Comparison of ENCODE assay signal across 8 cellular contexts in the genomic region with DNA sequence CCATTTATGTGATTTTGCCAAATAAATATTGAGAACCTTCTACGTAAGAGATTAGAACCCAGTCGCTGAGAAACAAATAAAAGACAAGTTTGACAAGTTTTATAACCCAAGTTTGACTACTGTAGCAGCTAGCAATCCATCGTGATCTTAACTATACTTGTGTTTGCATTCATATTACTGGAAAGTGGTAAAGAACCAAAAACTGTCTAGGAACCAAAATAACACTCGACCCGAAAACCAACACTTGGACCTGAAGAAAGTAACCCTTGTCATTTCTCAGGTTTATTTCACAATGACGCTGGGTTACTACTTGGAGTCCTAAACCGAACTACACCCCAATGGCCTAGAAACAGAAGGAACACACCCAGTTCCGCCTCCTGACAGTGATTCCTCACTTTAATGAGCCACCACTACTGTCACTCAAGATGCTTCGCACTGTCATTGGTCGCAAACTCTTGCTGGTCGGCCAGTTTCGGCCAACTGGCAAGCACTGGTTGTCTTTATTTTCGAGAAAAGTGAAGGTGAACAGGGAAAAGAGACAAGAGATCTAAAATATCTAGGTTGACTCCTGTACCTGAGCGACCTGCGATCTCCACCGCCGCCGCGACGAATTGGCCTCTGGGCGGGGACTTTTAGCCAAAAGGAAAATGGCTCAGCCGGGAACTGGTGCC. TPM values are rescaled to one million over a fixed set of nuclear protein-coding genes. Genes with fewer than 3 reads are reported as not detected.
DNase-seq lines count a peak whose midpoint lies in the region; ATAC-seq, FAIRE-seq and TF ChIP-seq lines count a peak whose summit lies in the region.

No MANE protein-coding gene starts in this region.

- no peaks in the 10 kb centered on the region for H4K20me1 ChIP-seq in astrocyte (ENCODE audit: insufficient read depth, low read length)

- no peaks in the 10 kb centered on the region for H3K27me3 Mint-ChIP-seq in astrocyte (ENCODE audit: low read depth, unreplicated experiment)

- H3K9me3 Mint-ChIP-seq in astrocyte (ENCODE audit: unreplicated experiment): no peaks in the 10 kb centered on the region

- peaks cover 9% of the 10 kb centered on the region for H3K4me1 Mint-ChIP-seq in astrocyte (ENCODE audit: low read depth, unreplicated experiment)

- peaks cover 74% of the 10 kb centered on the region for H3K79me2 ChIP-seq in astrocyte (ENCODE audit: insufficient read depth, low read length)

- no peak for TF ChIP-seq POLR2A in GM18505 (IDR thresholded peaks at IDR 0.05; ENCODE audit: borderline replicate concordance, extremely low read depth, insufficient read depth, insufficient read length)

- peaks cover 4% of the 10 kb centered on the region for H3K36me3 Mint-ChIP-seq in astrocyte (ENCODE audit: low read depth, unreplicated experiment)

- FAIRE-seq in astrocyte (lab: Jason Lieb, UNC) (peak; percentile 92), urothelium cell line (lab: Jason Lieb, UNC) (peak; percentile 44)

- H3K27me3 ChIP-seq in astrocyte (ENCODE audit: insufficient read depth, low read length): no peaks in the 10 kb centered on the region
- H3K27me3 ChIP-seq in right cardiac atrium (ENCODE audit: control insufficient read depth, insufficient read depth): no peaks in the 10 kb centered on the region
- H3K27me3 ChIP-seq in psoas muscle (ENCODE audit: insufficient read depth in 3 of 3, low read length in 2 of 3): no peaks in the 10 kb centered on the region

- H3K4me3 ChIP-seq in astrocyte (ENCODE audit: insufficient read depth, low read depth, low read length): peak overlapping the region; percentile 98
- H3K4me3 ChIP-seq in right cardiac atrium (ENCODE audit: low read length): peak overlapping the region; percentile 92
- peak overlapping the region; percentile 94 for H3K4me3 ChIP-seq in psoas muscle

- DNase-seq in NCI-H2029 (lab: John Stamatoyannopoulos, UW) (peak; percentile 80), T-helper 9 cell (peak; percentile 64), astrocyte (ENCODE audit: low read depth) (peak; percentile 94), right cardiac atrium (peak; percentile 77 to 85 (median 82)), psoas muscle (peak; percentile 71 to 83), urothelium cell line (ENCODE audit: low spot score) (peak; percentile 78)

- peak; percentile 98 for ATAC-seq in GM18505 (IDR thresholded peaks at IDR 0.05; ENCODE audit: unreplicated experiment)
- peak; percentile 97 for ATAC-seq in HG02981 (IDR thresholded peaks at IDR 0.05; ENCODE audit: unreplicated experiment)
- ATAC-seq in right cardiac atrium: peak; percentile 99
- ATAC-seq in psoas muscle: peak; percentile 97 to 98 (median 98)

- peak overlapping the region; percentile 98 for H2AFZ ChIP-seq in astrocyte (ENCODE audit: low read depth, low read length)

- H3K4me1 ChIP-seq in astrocyte (ENCODE audit: insufficient read depth, low read length) (no peaks in the 10 kb centered on the region), right cardiac atrium (ENCODE audit: control insufficient read depth, insufficient read depth, low read length) (no peaks in the 10 kb centered on the region), psoas muscle (peaks cover 46% of the 10 kb centered on the region)

- H3K27ac Mint-ChIP-seq in astrocyte (ENCODE audit: unreplicated experiment): peak overlapping the region; percentile 100

- H3K9ac ChIP-seq in astrocyte (ENCODE audit: low read length): peak overlapping the region; percentile 97

- peak overlapping the region; percentile 99 for H3K27ac ChIP-seq in astrocyte (ENCODE audit: low read depth, low read length)
- H3K27ac ChIP-seq in right cardiac atrium (ENCODE audit: low read length): peak overlapping the region; percentile 99
- peak overlapping the region; percentile 100 for H3K27ac ChIP-seq in psoas muscle

- no peak for TF ChIP-seq CTCF in astrocyte (IDR thresholded peaks at IDR 0.05; ENCODE audit: insufficient read depth, low read depth, low read length)
- TF ChIP-seq CTCF in psoas muscle (IDR thresholded peaks at IDR 0.05): no peak

- no peaks in the 10 kb centered on the region for H3K9me3 ChIP-seq in astrocyte (ENCODE audit: insufficient read depth, low read depth, low read length)
- no peaks in the 10 kb centered on the region for H3K9me3 ChIP-seq in right cardiac atrium (ENCODE audit: control insufficient read depth, low read length)
- no peaks in the 10 kb centered on the region for H3K9me3 ChIP-seq in psoas muscle

- H3K36me3 ChIP-seq in astrocyte (ENCODE audit: insufficient read depth, low read length) (no peaks in the 10 kb centered on the region), psoas muscle (ENCODE audit: insufficient read depth in 1 of 2, low read depth in 1 of 2) (no peaks in the 10 kb centered on the region)

- under 1% methylated on average over 22 of the region's 22 CpGs for WGBS in right cardiac atrium
- WGBS in psoas muscle, 3 donors: 0 to 1% (median 0%) methylated on average over 22 of the region's 22 CpGs

- peak overlapping the region; percentile 97 for H3K4me3 Mint-ChIP-seq in astrocyte (ENCODE audit: unreplicated experiment)

- peak overlapping the region; percentile 86 for H3K4me2 ChIP-seq in astrocyte (ENCODE audit: low read length)

- intact Hi-C loops in right cardiac atrium (cut with DNase I) (no loop called here), psoas muscle (cut with DNase I) (no loop called here)

RNA-seq across cellular contexts. Expression of gene FBXO8, which starts 0.5 kb away (rescaled TPM):
- total RNA-seq in astrocyte (11.9 and 13.1 TPM in 2 replicates), right cardiac atrium (10 to 100 TPM; 27.2 to 32.0 (median 30.0) TPM), psoas muscle (10 to 100 TPM in 2 of 4 donors, 1 to 10 TPM in 2; 7.2 to 11.9 (median 9.9) TPM)
- polyA plus RNA-seq in right cardiac atrium (22.5 TPM), psoas muscle (10 to 100 TPM in 2 of 3 donors, 1 to 10 TPM in 1; 9.3 to 21.4 (median 10.2) TPM)

RNA-seq across cellular contexts. Expression of gene CEP44, which starts 0.7 kb away (rescaled TPM):
- total RNA-seq in astrocyte: 11.5 and 12.0 TPM in 2 replicates
- 10 to 100 TPM; 14.6 to 20.0 (median 19.6) TPM for total RNA-seq in right cardiac atrium
- polyA plus RNA-seq in right cardiac atrium: 8.2 TPM
- 1 to 10 TPM; 5.4 to 8.1 (median 7.4) TPM for total RNA-seq in psoas muscle
- polyA plus RNA-seq in psoas muscle: 1 to 10 TPM; 3.4 to 7.7 (median 3.7) TPM

Comparison
In these comparisons a context has a peak if more than half of its experiments do, and no peak if none do; other contexts are left out.
1. Peak in every context shown above with its lines: DNase-seq, ATAC-seq, H3K4me3 ChIP-seq and H3K27ac ChIP-seq.